ENCODE assay signal across 9 cellular contexts in genomic region chr1:37998913-37999433, GRCh38. TPM values are rescaled to one million over a fixed set of nuclear protein-coding genes. Genes with fewer than 3 reads are reported as not detected.
DNase-seq lines count a peak whose midpoint lies in the region; ATAC-seq, FAIRE-seq and TF ChIP-seq lines count a peak whose summit lies in the region.
"Had no signal": no experiment of that assay in that cellular context is flagged by ENCODE, and none has a peak within 500 bp of the region (broad histone marks: within the 10 kb centered on the region; RNA-seq: fewer than 3 reads in every experiment).

No MANE protein-coding gene starts in this region.

- no peaks in the 10 kb centered on the region for H3K27me3 ChIP-seq in Karpas-422 (ENCODE audit: low read length)
- H3K27me3 ChIP-seq in right lobe of liver = no peaks in the 10 kb centered on the region
- no peaks in the 10 kb centered on the region for H3K27me3 ChIP-seq in stomach smooth muscle (ENCODE audit: control insufficient read depth in 1 of 2, insufficient read depth in 2 of 2, low read length in 2 of 2)

- no peaks in the 10 kb centered on the region for H3K9me2 ChIP-seq in Karpas-422 (replicated peaks; ENCODE audit: insufficient read depth, low read length)

- no peak overlapping the region for H3K4me2 ChIP-seq in Karpas-422 (ENCODE audit: low read depth, low read length, poor library complexity, severe bottlenecking)

- H3K9me3 Mint-ChIP-seq in activated naive CD8-positive, alpha-beta T cell treated with anti-CD3 and anti-CD28 coated beads, Interleukin-2, amount 50 U/mL, for 24 hours = no peaks in the 10 kb centered on the region

- H4K20me1 ChIP-seq in Karpas-422 (ENCODE audit: insufficient read depth, low read depth, low read length) = no peaks in the 10 kb centered on the region

- FAIRE-seq in GM19239 (lab: Jason Lieb, UNC) = no peak
- FAIRE-seq: islet of Langerhans had no signal

- intact Hi-C loops in right lobe of liver (cut with DNase I) = no loop called here

- H3K27ac ChIP-seq in Karpas-422 (ENCODE audit: low read length) (no peak overlapping the region), right lobe of liver (peak overlapping the region; percentile 40 to 90 (median 59)), stomach smooth muscle (ENCODE audit: low read length) (peak overlapping the region; percentile 88)

- H3K4me3 Mint-ChIP-seq in activated naive CD8-positive, alpha-beta T cell treated with anti-CD3 and anti-CD28 coated beads, Interleukin-2, amount 50 U/mL, for 24 hours = peak overlapping the region; percentile 64

- TF ChIP-seq POLR2A in right lobe of liver (IDR thresholded peaks at IDR 0.05) = no peak

- no peaks in the 10 kb centered on the region for H3K36me3 ChIP-seq in Karpas-422 (ENCODE audit: insufficient read depth, low read length)
- H3K36me3 ChIP-seq in right lobe of liver = no peaks in the 10 kb centered on the region
- peaks cover 8 to 11% of the 10 kb centered on the region in 2 donors for H3K36me3 ChIP-seq in stomach smooth muscle (ENCODE audit: control insufficient read depth in 2 of 2, insufficient read depth in 2 of 2, low read length in 2 of 2)

- DNase-seq in Karpas-422 (peak; percentile 57), right lobe of liver (no peak), GM19239 (ENCODE audit: insufficient read length, low spot score) (no peak), NCI-H146 treated with DMSO at 0.1 percent for 48 hours (lab: John Stamatoyannopoulos, UW; ENCODE audit: unreplicated experiment) (no peak), SIG-M5 (lab: John Stamatoyannopoulos, UW) (no peak)
- no peak for DNase-seq in activated naive CD8-positive, alpha-beta T cell treated with anti-CD3 and anti-CD28 coated beads, Interleukin-2, amount 50 U/mL, for 24 hours
- DNase-seq: NCI-H82 had no signal

- no peaks in the 10 kb centered on the region for H3K9me3 ChIP-seq in Karpas-422 (ENCODE audit: low read length)
- H3K9me3 ChIP-seq in right lobe of liver = no peaks in the 10 kb centered on the region
- no peaks in the 10 kb centered on the region for H3K9me3 ChIP-seq in stomach smooth muscle (ENCODE audit: control insufficient read depth in 2 of 2, low read length in 2 of 2)

- H3K4me3 ChIP-seq in Karpas-422 (ENCODE audit: low read length) = no peak overlapping the region
- H3K4me3 ChIP-seq in right lobe of liver = no peak overlapping the region
- H3K4me3 ChIP-seq in stomach smooth muscle (ENCODE audit: low read length in 2 of 2) = no peak overlapping the region

- peaks cover 75% of the 10 kb centered on the region for H3K4me1 Mint-ChIP-seq in activated naive CD8-positive, alpha-beta T cell treated with anti-CD3 and anti-CD28 coated beads, Interleukin-2, amount 50 U/mL, for 24 hours

- H3K36me3 Mint-ChIP-seq in activated naive CD8-positive, alpha-beta T cell treated with anti-CD3 and anti-CD28 coated beads, Interleukin-2, amount 50 U/mL, for 24 hours (ENCODE audit: low read depth) = peaks cover 36% of the 10 kb centered on the region

- no peaks in the 10 kb centered on the region for H3K27me3 Mint-ChIP-seq in activated naive CD8-positive, alpha-beta T cell treated with anti-CD3 and anti-CD28 coated beads, Interleukin-2, amount 50 U/mL, for 24 hours

- no peak for TF ChIP-seq CTCF in right lobe of liver (IDR thresholded peaks at IDR 0.05)

- no peak for ATAC-seq in activated naive CD8-positive, alpha-beta T cell treated with anti-CD3 and anti-CD28 coated beads, Interleukin-2, amount 50 U/mL, for 24 hours
- no peak for ATAC-seq in right lobe of liver

- WGBS in right lobe of liver (ENCODE audit: insufficient coverage, low coverage, low lambda C conversion rate, missing lambda C conversion rate) = 67% methylated on average over 2 of the region's 16 CpGs

- no peak overlapping the region for H2AFZ ChIP-seq in Karpas-422 (ENCODE audit: low read length)

- no peaks in the 10 kb centered on the region for H3K79me2 ChIP-seq in Karpas-422 (ENCODE audit: low read length)

- H3K9ac ChIP-seq in Karpas-422 (ENCODE audit: low read length) (no peak overlapping the region), stomach smooth muscle (ENCODE audit: low read length in 2 of 2) (peak overlapping the region; percentile 21 to 24)

- H3K4me1 ChIP-seq in Karpas-422 (ENCODE audit: low read length) (peaks cover under 1% of the 10 kb centered on the region), right lobe of liver (peaks cover 0 to 3% (median 0%) of the 10 kb centered on the region in 4 donors), stomach smooth muscle (ENCODE audit: control insufficient read depth, insufficient read depth, low read length) (peaks cover 76% of the 10 kb centered on the region)

- peak overlapping the region; percentile 92 for H3K27ac Mint-ChIP-seq in activated naive CD8-positive, alpha-beta T cell treated with anti-CD3 and anti-CD28 coated beads, Interleukin-2, amount 50 U/mL, for 24 hours

RNA-seq across cellular contexts. Expression of gene FHL3, which starts 6.3 kb away (rescaled TPM):
- 4.6 and 10.7 TPM in 2 replicates for total RNA-seq in Karpas-422 (2014; rRNA removed; shearing (Covaris generic); ENCODE audit: low replicate concordance)
- total RNA-seq in right lobe of liver = 1 to 10 TPM; 1.3 to 7.1 (median 4.4) TPM

RNA-seq across cellular contexts. Expression of gene SF3A3, which starts 9.2 kb away (rescaled TPM):
- total RNA-seq in Karpas-422 (2014; rRNA removed; shearing (Covaris generic); ENCODE audit: low replicate concordance) = 56.8 and 124 TPM in 2 replicates
- total RNA-seq in right lobe of liver = 10 to 100 TPM; 13.6 to 32.1 (median 20.8) TPM

RNA-seq across cellular contexts. Expression of gene UTP11, which starts 13.6 kb away (rescaled TPM):
- 27.3 and 31.1 TPM in 2 replicates for total RNA-seq in Karpas-422 (2014; rRNA removed; shearing (Covaris generic); ENCODE audit: low replicate concordance)
- total RNA-seq in right lobe of liver = 10 to 100 TPM in 5 of 6 experiments, 1 to 10 TPM in 1; 6.8 to 33.1 (median 12.8) TPM

RNA-seq across cellular contexts. Expression of gene POU3F1, which starts 47.6 kb away (rescaled TPM):
- total RNA-seq in Karpas-422 (2014; rRNA removed; shearing (Covaris generic); ENCODE audit: low replicate concordance) = 0.07 TPM in 1 of 2 replicates, not detected in the other
- under 1 TPM in 1 of 6 experiments, not detected in 5; 0.09 TPM for total RNA-seq in right lobe of liver

RNA-seq across cellular contexts. Expression of gene INPP5B, which starts 52.1 kb away (rescaled TPM):
- total RNA-seq in Karpas-422 (2014; rRNA removed; shearing (Covaris generic); ENCODE audit: low replicate concordance) = 45.7 and 47.0 TPM in 2 replicates
- total RNA-seq in right lobe of liver = 10 to 100 TPM; 10.5 to 23.1 (median 14.6) TPM
